Comparison of ENCODE assay signal across 35 cellular contexts in genomic region chr2:126733795-126734194, GRCh38.
"Had no signal": no experiment of that assay in that cellular context is flagged by ENCODE, and none has a peak within 500 bp of the region (broad histone marks: within the 10 kb centered on the region; RNA-seq: fewer than 3 reads in every experiment).

No MANE protein-coding gene starts in this region.

- H3K4me3 ChIP-seq: MG63 had no signal

- H3K27me3 ChIP-seq: MG63 had no signal

- DNase-seq: Karpas-422, Kasumi-1, MG63, MM.1S, MV-4-11, NCI-H1048, NCI-H1092, NCI-H1092 treated with DMSO at 0.1 percent for 48 hours, NCI-H1105, NCI-H1105 treated with DMSO at 0.1 percent for 48 hours, NCI-H1417, NCI-H1417 treated with DMSO at 0.1 percent for 48 hours, NCI-H1436, NCI-H1436 treated with DMSO at 0.1 percent for 48 hours, NCI-H146, NCI-H1694, NCI-H1694 treated with DMSO at 0.1 percent for 48 hours, NCI-H187, NCI-H187 treated with DMSO at 0.1 percent for 48 hours, NCI-H1930, NCI-H2029, NCI-H2029 treated with DMSO at 0.1 percent for 48 hours, NCI-H2081, NCI-H2081 treated with DMSO at 0.1 percent for 48 hours, NCI-H2107, NCI-H2171, NCI-H2171 treated with DMSO at 0.1 percent for 48 hours, NCI-H2227 treated with DMSO at 0.1 percent for 48 hours, NCI-H226, NCI-H345, NCI-H446, NCI-H446 treated with DMSO at 0.1 percent for 48 hours, NCI-H510A, NCI-H510A treated with DMSO at 0.1 percent for 48 hours, NCI-H524 had no signal

- H3K9me3 ChIP-seq: MG63 had no signal

- H3K36me3 ChIP-seq: MG63 had no signal
